In the genomic region with DNA sequence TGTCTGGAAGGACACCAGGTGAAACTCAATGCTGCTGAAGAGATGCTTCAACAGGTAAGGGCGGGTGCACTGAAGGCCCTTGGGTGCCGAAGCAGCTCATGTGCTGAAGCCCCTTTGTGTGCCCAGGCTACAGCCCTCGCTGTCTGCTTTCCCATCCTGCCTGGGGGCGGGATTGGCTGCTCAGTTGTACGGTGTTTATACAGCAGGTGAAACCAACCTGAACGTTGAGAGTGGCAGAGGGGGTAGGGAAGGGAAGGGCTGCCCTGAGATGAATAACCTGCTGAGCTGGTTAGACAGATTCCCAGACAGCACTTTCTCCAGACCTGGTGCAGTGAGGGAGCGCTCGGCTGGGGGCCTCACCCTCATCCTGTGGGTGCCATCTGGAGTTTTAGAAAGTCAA, we compare ENCODE assay signal across 13 cellular contexts.
A peak's percentile ranks its signal among the peaks of the same experiment; 100 is the strongest.
DNase-seq lines count a peak whose midpoint lies in the region; ATAC-seq, FAIRE-seq and TF ChIP-seq lines count a peak whose summit lies in the region.
"Had no signal": no experiment of that assay in that cellular context is flagged by ENCODE, and none has a peak within 500 bp of the region (broad histone marks: within the 10 kb centered on the region; RNA-seq: fewer than 3 reads in every experiment).

No MANE protein-coding gene starts in this region.

- H3K36me3 ChIP-seq in liver (ENCODE audit: control insufficient read depth in 4 of 4, insufficient read depth in 3 of 4, low read depth in 1 of 4, low read length in 3 of 4) (peaks cover 0 to 9% (median 3%) of the 10 kb centered on the region in 4 donors), HepG2 (replicated peaks in 1 of 2; ENCODE audit: control insufficient read depth in 1 of 2, insufficient read depth in 2 of 2, low read length in 2 of 2) (peaks cover 11 to 37% of the 10 kb centered on the region in 2 experiments), breast epithelium (no peaks in the 10 kb centered on the region), mucosa of descending colon (ENCODE audit: low read depth) (no peaks in the 10 kb centered on the region)
- H3K36me3 ChIP-seq: WERI-Rb-1 had no signal

- no peak for FAIRE-seq in HepG2 (lab: Jason Lieb, UNC)
- FAIRE-seq: astrocyte had no signal

- no peaks in the 10 kb centered on the region for H3K27me3 Mint-ChIP-seq in natural killer cell treated with Interleukin-12 subunit alpha and Interleukin-12 subunit beta and Interleukin-15 and Interleukin-18, amount 100 ng/mL, for 72 hours

- H3K4me1 Mint-ChIP-seq in stimulated activated effector memory CD8-positive, alpha-beta T cell treated with anti-CD3 and anti-CD28 coated beads, Interleukin-12 subunit alpha, Interleukin-12 subunit beta, amount 100 ng/mL, for 72 hours: peaks cover 5% of the 10 kb centered on the region
- H3K4me1 Mint-ChIP-seq in natural killer cell treated with Interleukin-12 subunit alpha and Interleukin-12 subunit beta and Interleukin-15 and Interleukin-18, amount 100 ng/mL, for 72 hours (ENCODE audit: low read depth in 2 of 2): peaks cover 5 to 7% of the 10 kb centered on the region in 2 donors

- TF ChIP-seq RAD21 in liver (IDR thresholded peaks at IDR 0.05) (no peak), HepG2 (CRISPR knock-in tag; IDR thresholded peaks at IDR 0.05) (no peak)

- H3K79me2 ChIP-seq in HepG2 (ENCODE audit: insufficient read depth, low read length): no peaks in the 10 kb centered on the region

- H3K4me2 ChIP-seq in HepG2 (ENCODE audit: low read depth, low read length): no peak overlapping the region

- POLR2A ChIA-PET in HepG2 (lab: Yijun Ruan, JAX): interaction anchor here (1.3 kb wide), 1 partner anchor 8 kb away, joined by 3 read pairs; no protein-coding TSS in a partner anchor

- in situ Hi-C loops in HepG2 (cut with HindIII; ENCODE audit: extremely low pct_ligation_motif_present, low pct_unique_long_range_greater_than_20kb): no loop called here

- ATAC-seq in HepG2: no peak
- peak; percentile 94 for ATAC-seq in mucosa of descending colon
- no peak for ATAC-seq in stimulated activated effector memory CD8-positive, alpha-beta T cell treated with anti-CD3 and anti-CD28 coated beads, Interleukin-12 subunit alpha, Interleukin-12 subunit beta, amount 100 ng/mL, for 72 hours
- ATAC-seq in natural killer cell treated with Interleukin-12 subunit alpha and Interleukin-12 subunit beta and Interleukin-15 and Interleukin-18, amount 100 ng/mL, for 72 hours: no peak
- ATAC-seq: sciatic nerve had no signal

- TF ChIP-seq EP300 in HepG2 (IDR thresholded peaks at IDR 0.05; ENCODE audit: low read depth in 2 of 2, low read length in 2 of 2): no peak
- no peak for TF ChIP-seq EP300 in HepG2 (CRISPR knock-in tag; IDR thresholded peaks at IDR 0.05; ENCODE audit: borderline replicate concordance)

- no peak for TF ChIP-seq CTCF in liver (IDR thresholded peaks at IDR 0.05; ENCODE audit: low read depth, low read length, missing input control)
- no peak for TF ChIP-seq CTCF in HepG2 (CRISPR knock-in tag; IDR thresholded peaks at IDR 0.05)
- TF ChIP-seq CTCF in breast epithelium (IDR thresholded peaks at IDR 0.05): no peak
- no peak for TF ChIP-seq CTCF in mucosa of descending colon (IDR thresholded peaks at IDR 0.05)

- no peaks in the 10 kb centered on the region for H3K36me3 Mint-ChIP-seq in stimulated activated effector memory CD8-positive, alpha-beta T cell treated with anti-CD3 and anti-CD28 coated beads, Interleukin-12 subunit alpha, Interleukin-12 subunit beta, amount 100 ng/mL, for 72 hours
- no peaks in the 10 kb centered on the region for H3K36me3 Mint-ChIP-seq in natural killer cell treated with Interleukin-12 subunit alpha and Interleukin-12 subunit beta and Interleukin-15 and Interleukin-18, amount 100 ng/mL, for 72 hours

- no peaks in the 10 kb centered on the region for H3K27me3 ChIP-seq in liver (ENCODE audit: control insufficient read depth in 4 of 4, insufficient read depth in 4 of 4, low read length in 3 of 4)
- H3K27me3 ChIP-seq in HepG2 (ENCODE audit: control insufficient read depth in 1 of 2, insufficient read depth in 2 of 2, low read length in 2 of 2): no peaks in the 10 kb centered on the region
- H3K27me3 ChIP-seq in breast epithelium: no peaks in the 10 kb centered on the region
- H3K27me3 ChIP-seq: testis had no signal

- H3K27ac Mint-ChIP-seq in stimulated activated effector memory CD8-positive, alpha-beta T cell treated with anti-CD3 and anti-CD28 coated beads, Interleukin-12 subunit alpha, Interleukin-12 subunit beta, amount 100 ng/mL, for 72 hours: no peak overlapping the region
- no peak overlapping the region for H3K27ac Mint-ChIP-seq in natural killer cell treated with Interleukin-12 subunit alpha and Interleukin-12 subunit beta and Interleukin-15 and Interleukin-18, amount 100 ng/mL, for 72 hours

- no peak overlapping the region for H3K9ac ChIP-seq in liver (ENCODE audit: low read depth in 1 of 2, low read length in 2 of 2)
- no peak overlapping the region for H3K9ac ChIP-seq in HepG2 (ENCODE audit: insufficient read depth, low read depth, low read length)

- DNase-seq in HepG2 (ENCODE audit: low spot score): no peak
- peak; percentile 83 to 84 for DNase-seq in breast epithelium (ENCODE audit: low spot score in 2 of 2)
- DNase-seq in mucosa of descending colon: peak; percentile 78 to 89 (median 81)
- no peak for DNase-seq in NK-92 (lab: John Stamatoyannopoulos, UW; ENCODE audit: unreplicated experiment)
- DNase-seq in DMS 273 treated with DMSO at 0.1 percent for 48 hours (lab: John Stamatoyannopoulos, UW): no peak
- no peak for DNase-seq in stimulated activated effector memory CD8-positive, alpha-beta T cell treated with anti-CD3 and anti-CD28 coated beads, Interleukin-12 subunit alpha, Interleukin-12 subunit beta, amount 100 ng/mL, for 72 hours (ENCODE audit: low spot score in 2 of 2)
- DNase-seq in natural killer cell treated with Interleukin-12 subunit alpha and Interleukin-12 subunit beta and Interleukin-15 and Interleukin-18, amount 100 ng/mL, for 72 hours (ENCODE audit: low spot score): no peak
- DNase-seq: KBM-7, testis, WERI-Rb-1 had no signal

- CTCF ChIA-PET in HepG2 (lab: Yijun Ruan, JAX; ENCODE audit: low intra/inter-chr PET ratio, low total read pairs): no interaction called here

- 66% methylated on average over 8 of the region's 8 CpGs for WGBS in liver
- 82% methylated on average over 8 of the region's 8 CpGs for WGBS in HepG2 (ENCODE audit: low lambda C conversion rate)

- H2AFZ ChIP-seq in HepG2 (ENCODE audit: low read length): no peak overlapping the region

- H3K4me3 ChIP-seq in liver (ENCODE audit: low read depth in 1 of 3, low read length in 3 of 3) (no peak overlapping the region), HepG2 (replicated peaks in 1 of 3; ENCODE audit: insufficient read depth in 1 of 3, low read depth in 2 of 3, low read length in 3 of 3) (no peak overlapping the region), breast epithelium (peak overlapping the region in 2 of 3 donors; percentile 4 to 30), mucosa of descending colon (no peak overlapping the region)
- H3K4me3 ChIP-seq: testis had no signal

- H3K4me1 ChIP-seq in liver (ENCODE audit: control insufficient read depth in 4 of 4, insufficient read depth in 4 of 4, low read length in 3 of 4) (peaks cover 3 to 27% (median 15%) of the 10 kb centered on the region in 4 donors), HepG2 (ENCODE audit: insufficient read depth, low read length) (peaks cover 38% of the 10 kb centered on the region), breast epithelium (peaks cover under 1 to 19% of the 10 kb centered on the region in 2 donors), mucosa of descending colon (ENCODE audit: low read depth) (peaks cover 13% of the 10 kb centered on the region)

- no peak overlapping the region for H3K4me3 Mint-ChIP-seq in stimulated activated effector memory CD8-positive, alpha-beta T cell treated with anti-CD3 and anti-CD28 coated beads, Interleukin-12 subunit alpha, Interleukin-12 subunit beta, amount 100 ng/mL, for 72 hours
- H3K4me3 Mint-ChIP-seq in natural killer cell treated with Interleukin-12 subunit alpha and Interleukin-12 subunit beta and Interleukin-15 and Interleukin-18, amount 100 ng/mL, for 72 hours: no peak overlapping the region

- H3K9me3 ChIP-seq in liver (ENCODE audit: control insufficient read depth in 4 of 4, low read length in 3 of 4) (no peaks in the 10 kb centered on the region), HepG2 (ENCODE audit: low read length) (no peaks in the 10 kb centered on the region), breast epithelium (no peaks in the 10 kb centered on the region), mucosa of descending colon (no peaks in the 10 kb centered on the region)
- H3K9me3 ChIP-seq: testis had no signal

- no peaks in the 10 kb centered on the region for H3K9me3 Mint-ChIP-seq in stimulated activated effector memory CD8-positive, alpha-beta T cell treated with anti-CD3 and anti-CD28 coated beads, Interleukin-12 subunit alpha, Interleukin-12 subunit beta, amount 100 ng/mL, for 72 hours
- H3K9me3 Mint-ChIP-seq in natural killer cell treated with Interleukin-12 subunit alpha and Interleukin-12 subunit beta and Interleukin-15 and Interleukin-18, amount 100 ng/mL, for 72 hours: no peaks in the 10 kb centered on the region

- intact Hi-C loops in HepG2 (cut with micrococcal nuclease; ENCODE audit: unreplicated experiment) (no loop called here), breast epithelium (cut with DNase I; ENCODE audit: low total_unique reads) (no loop called here), mucosa of descending colon (cut with DNase I, micrococcal nuclease) (no loop called here)

- TF ChIP-seq POLR2A in HepG2 (IDR thresholded peaks at IDR 0.05; ENCODE audit: insufficient read depth in 1 of 2, low read depth in 2 of 2, low read length in 2 of 2): no peak
- TF ChIP-seq POLR2A in breast epithelium (IDR thresholded peaks at IDR 0.05): no peak

- H3K27ac ChIP-seq in liver (ENCODE audit: low read depth in 1 of 2, low read length in 2 of 2) (peak overlapping the region; percentile 1 to 28), HepG2 (ENCODE audit: extremely low read length, insufficient read depth, low read length) (no peak overlapping the region), breast epithelium (peak overlapping the region; percentile 86 to 88)
- H3K27ac ChIP-seq: testis, WERI-Rb-1 had no signal

- H4K20me1 ChIP-seq in HepG2 (ENCODE audit: insufficient read depth, low read length): no peaks in the 10 kb centered on the region

- BruUV-seq in HepG2 (replicated peaks; lab: Mats Ljungman, UMichigan): no TSS peak

TF ChIP-seq in liver, 16 proteins besides CTCF, POLR2A, EP300 and RAD21 (continues in another document):
- TF ChIP-seq HNF4A (conservative IDR thresholded peaks at IDR 0.05): no peak
- TF ChIP-seq HNF4G (IDR thresholded peaks at IDR 0.05): no peak
- TF ChIP-seq JUND (IDR thresholded peaks at IDR 0.05): no peak
- no peak for TF ChIP-seq FOXA1 (IDR thresholded peaks at IDR 0.05)
- no peak for TF ChIP-seq NR2F2 (IDR thresholded peaks at IDR 0.05)

Comparison
In these comparisons a context has a peak if more than half of its experiments do, and no peak if none do; other contexts are left out.
1. H3K4me3 ChIP-seq: peak in breast epithelium (2 of 3); none in liver (0 of 3), HepG2 (0 of 3) and mucosa of descending colon (single experiment).
2. DNase-seq: peak in breast epithelium (2 of 2) and mucosa of descending colon (3 of 3); none in HepG2 (single experiment), NK-92 (single experiment), DMS 273 treated with DMSO at 0.1 percent for 48 hours (single experiment), stimulated activated effector memory CD8-positive, alpha-beta T cell treated with anti-CD3 and anti-CD28 coated beads, Interleukin-12 subunit alpha, Interleukin-12 subunit beta, amount 100 ng/mL, for 72 hours (0 of 2) and natural killer cell treated with Interleukin-12 subunit alpha and Interleukin-12 subunit beta and Interleukin-15 and Interleukin-18, amount 100 ng/mL, for 72 hours (single experiment).